21 cellular contexts compared by ENCODE assay signal in genomic region chr9:6239694-6240093, GRCh38. TPM values are rescaled to one million over a fixed set of nuclear protein-coding genes. Genes with fewer than 3 reads are reported as not detected.
DNase-seq lines count a peak whose midpoint lies in the region; ATAC-seq, FAIRE-seq and TF ChIP-seq lines count a peak whose summit lies in the region.
"Had no signal": no experiment of that assay in that cellular context is flagged by ENCODE, and none has a peak within 500 bp of the region (broad histone marks: within the 10 kb centered on the region; RNA-seq: fewer than 3 reads in every experiment).

No MANE protein-coding gene starts in this region.

- TF ChIP-seq RAD21 in SK-N-SH (IDR thresholded peaks at IDR 0.05; ENCODE audit: low read length) = no peak

- CTCF ChIA-PET in SK-N-SH (lab: Yijun Ruan, JAX) (no interaction called here), endothelial cell of umbilical vein (lab: Charles Lee) (interaction anchor here (0.9 to 1.4 kb wide), 3 partner anchors 9 to 67 kb away, joined by 3 to 7 read pairs (median 5); no protein-coding TSS in a partner anchor)

- dilution Hi-C loops in endothelial cell of umbilical vein (cut with MboI; ENCODE audit: extremely low pct_ligation_motif_present, low sequenced_read_pairs) = no loop called here

- H3K4me2 ChIP-seq in SK-N-SH = no peak overlapping the region
- no peak overlapping the region for H3K4me2 ChIP-seq in endothelial cell of umbilical vein (ENCODE audit: insufficient read depth, low read length)
- H3K4me2 ChIP-seq in mesenchymal stem cell (ENCODE audit: low read length, poor library complexity, severe bottlenecking) = no peak overlapping the region
- H3K4me2 ChIP-seq: KMS-11 had no signal

- H3K79me1 ChIP-seq in mesenchymal stem cell (replicated peaks; ENCODE audit: low read length, poor library complexity, severe bottlenecking) = no peaks in the 10 kb centered on the region

- no TSS peak for BruUV-seq in endothelial cell of umbilical vein (replicated peaks; lab: Mats Ljungman, UMichigan)

- H3K4me1 ChIP-seq in SK-N-SH (ENCODE audit: control insufficient read depth in 1 of 2, insufficient read depth in 2 of 2, low read depth in 1 of 2, low read length in 1 of 2) (no peaks in the 10 kb centered on the region), endothelial cell of umbilical vein (ENCODE audit: control insufficient read depth, extremely low read depth, insufficient read depth, low read length) (no peaks in the 10 kb centered on the region), mesenchymal stem cell (ENCODE audit: control insufficient read depth, insufficient read depth, low read depth, low read length) (no peaks in the 10 kb centered on the region)

- H3K79me2 ChIP-seq in SK-N-SH (ENCODE audit: insufficient read depth) (no peaks in the 10 kb centered on the region), endothelial cell of umbilical vein (ENCODE audit: control insufficient read depth, insufficient read depth, low read length) (no peaks in the 10 kb centered on the region)

- H4K8ac ChIP-seq in mesenchymal stem cell (ENCODE audit: low read length) = no peak overlapping the region

- no peaks in the 10 kb centered on the region for H3K27me3 ChIP-seq in SK-N-SH (ENCODE audit: insufficient read depth)
- H3K27me3 ChIP-seq in endothelial cell of umbilical vein (ENCODE audit: control insufficient read depth in 2 of 2, insufficient read depth in 2 of 2, low read length in 2 of 2) = no peaks in the 10 kb centered on the region
- no peaks in the 10 kb centered on the region for H3K27me3 ChIP-seq in mesenchymal stem cell (ENCODE audit: control insufficient read depth in 1 of 2, insufficient read depth in 1 of 2, low read length in 2 of 2)

- no peaks in the 10 kb centered on the region for H3K36me3 ChIP-seq in SK-N-SH (replicated peaks in 1 of 2; ENCODE audit: control insufficient read depth in 1 of 2, insufficient read depth in 2 of 2, low read length in 1 of 2)
- H3K36me3 ChIP-seq in SK-N-MC (ENCODE audit: insufficient read depth, low read length) = no peaks in the 10 kb centered on the region
- peaks cover 0 to 2% of the 10 kb centered on the region in 2 experiments for H3K36me3 ChIP-seq in endothelial cell of umbilical vein (ENCODE audit: control insufficient read depth in 2 of 2, extremely low read depth in 1 of 2, insufficient read depth in 2 of 2, low read length in 2 of 2)
- peaks cover 0 to 16% of the 10 kb centered on the region in 2 experiments for H3K36me3 ChIP-seq in mesenchymal stem cell (ENCODE audit: control insufficient read depth in 1 of 2, insufficient read depth in 2 of 2, low read depth in 1 of 2, low read length in 2 of 2)

- no peak for TF ChIP-seq POLR2A in endothelial cell of umbilical vein (IDR thresholded peaks at IDR 0.05; ENCODE audit: low read depth, low read length)

- intact Hi-C loops in endothelial cell of umbilical vein (cut with micrococcal nuclease) = no loop called here

- H2AFZ ChIP-seq in SK-N-SH (ENCODE audit: low read depth) = 0 out of 2 replicates have a peak overlapping the region, but pooled peaks have one; percentile 18
- peak overlapping the region; percentile 26 for H2AFZ ChIP-seq in endothelial cell of umbilical vein (ENCODE audit: low read depth, low read length)
- no peak overlapping the region for H2AFZ ChIP-seq in mesenchymal stem cell (ENCODE audit: low read depth, low read length)

- H3K9ac ChIP-seq in SK-N-SH (no peak overlapping the region), SK-N-MC (ENCODE audit: insufficient read length) (peak overlapping the region; percentile 80), endothelial cell of umbilical vein (replicated peaks; ENCODE audit: extremely low read depth, insufficient read depth, low read length) (no peak overlapping the region), mesenchymal stem cell (ENCODE audit: low read length) (no peak overlapping the region)
- H3K9ac ChIP-seq: KMS-11 had no signal

- TF ChIP-seq EP300 in SK-N-SH (IDR thresholded peaks at IDR 0.05; ENCODE audit: borderline replicate concordance in 1 of 2, low read depth in 1 of 2, low read length in 1 of 2) = no peak

- H2BK12ac ChIP-seq in mesenchymal stem cell (ENCODE audit: low read length in 2 of 2) = no peak overlapping the region

- FAIRE-seq in endothelial cell of umbilical vein (lab: Jason Lieb, UNC) = no peak
- FAIRE-seq: D721Med, GM12878 had no signal

- no peaks in the 10 kb centered on the region for H3F3A ChIP-seq in SK-N-SH (replicated peaks; ENCODE audit: insufficient read depth)

- H3K27ac ChIP-seq in SK-N-SH (ENCODE audit: low read depth in 2 of 2, low read length in 1 of 2) (no peak overlapping the region), SK-N-MC (peak overlapping the region; percentile 99), endothelial cell of umbilical vein (ENCODE audit: insufficient read depth, low read depth, low read length) (no peak overlapping the region), mesenchymal stem cell (ENCODE audit: low read length, poor library complexity, severe bottlenecking) (no peak overlapping the region)
- H3K27ac ChIP-seq: 22Rv1, KMS-11 had no signal

- H3K4ac ChIP-seq in mesenchymal stem cell (ENCODE audit: low read depth in 1 of 2, low read length in 2 of 2) = no peak overlapping the region

- 46% methylated on average over 2 of the region's 2 CpGs for WGBS in SK-N-SH (ENCODE audit: low lambda C conversion rate)
- 87% methylated on average over 2 of the region's 2 CpGs for WGBS in mesenchymal stem cell

- H4K20me1 ChIP-seq in SK-N-SH (ENCODE audit: insufficient read depth) (no peaks in the 10 kb centered on the region), endothelial cell of umbilical vein (replicated peaks; ENCODE audit: control insufficient read depth, extremely low read depth, insufficient read depth, low read length) (no peaks in the 10 kb centered on the region)

- DNase-seq in SK-N-SH (no peak), SK-N-MC (ENCODE audit: low read depth, low spot score) (no peak), endothelial cell of umbilical vein (ENCODE audit: low read depth, low spot score) (no peak), mesenchymal stem cell (no peak), T-helper 2 cell (no peak), cerebellum (ENCODE audit: low spot score) (no peak), NOMO-1 (lab: John Stamatoyannopoulos, UW; ENCODE audit: unreplicated experiment in 2 of 2) (no peak)
- DNase-seq: CD4-positive, alpha-beta memory T cell; DMS79; GOT3; MM.1S; NCI-H1092 treated with DMSO at 0.1 percent for 48 hours; NCI-H510A treated with DMSO at 0.1 percent for 48 hours; NCI-H82 had no signal

- no peak overlapping the region for H3K4me3 ChIP-seq in SK-N-SH (ENCODE audit: low read depth in 2 of 2, low read length in 1 of 2)
- no peak overlapping the region for H3K4me3 ChIP-seq in SK-N-MC
- H3K4me3 ChIP-seq in endothelial cell of umbilical vein (replicated peaks in 1 of 3; ENCODE audit: insufficient read depth in 1 of 3, low read depth in 1 of 3, low read length in 3 of 3) = no peak overlapping the region
- no peak overlapping the region for H3K4me3 ChIP-seq in mesenchymal stem cell (ENCODE audit: insufficient read depth in 1 of 2, low read depth in 1 of 2, low read length in 2 of 2)
- H3K4me3 ChIP-seq: GM12878 had no signal

- ATAC-seq in SK-N-SH treated with all-trans-retinoic acid at 6 μM for 48 hours = no peak
- ATAC-seq: GM12878 had no signal

- no peak for TF ChIP-seq CTCF in SK-N-SH (IDR thresholded peaks at IDR 0.05)
- TF ChIP-seq CTCF in endothelial cell of umbilical vein (IDR thresholded peaks at IDR 0.05; ENCODE audit: extremely low read depth in 1 of 2, insufficient read depth in 1 of 2, low read depth in 1 of 2, low read length in 2 of 2) = no peak

- H3K9me3 ChIP-seq in SK-N-SH (no peaks in the 10 kb centered on the region), SK-N-MC (ENCODE audit: low read depth, low read length) (no peaks in the 10 kb centered on the region; the same call in 1 of the 2 replicates), endothelial cell of umbilical vein (replicated peaks; ENCODE audit: control insufficient read depth, insufficient read depth, low read length) (no peaks in the 10 kb centered on the region), mesenchymal stem cell (ENCODE audit: control insufficient read depth, low read length) (no peaks in the 10 kb centered on the region)

- no peak overlapping the region for H4K91ac ChIP-seq in mesenchymal stem cell (ENCODE audit: low read length)

- H3K9me2 ChIP-seq in SK-N-SH = no peaks in the 10 kb centered on the region

- H2BK5ac ChIP-seq in mesenchymal stem cell (ENCODE audit: low read depth, low read length, poor library complexity, severe bottlenecking) = no peak overlapping the region

- no peak overlapping the region for H2BK15ac ChIP-seq in mesenchymal stem cell (ENCODE audit: low read depth, poor library complexity, severe bottlenecking)

- no peak overlapping the region for H3K23ac ChIP-seq in mesenchymal stem cell (ENCODE audit: low read length in 2 of 2)

- POLR2A ChIA-PET in SK-N-SH (lab: Yijun Ruan, JAX) = no interaction called here
- POLR2A ChIA-PET in endothelial cell of umbilical vein (lab: Charles Lee) = no interaction called here

- H3K9me1 ChIP-seq in endothelial cell of umbilical vein (replicated peaks; ENCODE audit: control insufficient read depth, extremely low read depth, insufficient read depth, low read length) = no peaks in the 10 kb centered on the region

- H3K18ac ChIP-seq in mesenchymal stem cell (ENCODE audit: low read depth in 1 of 2, low read length in 2 of 2) = no peak overlapping the region

- peak overlapping the region; percentile 31 for H2AK5ac ChIP-seq in mesenchymal stem cell (ENCODE audit: low read length, severe bottlenecking)

- H2BK120ac ChIP-seq in mesenchymal stem cell (ENCODE audit: low read depth, low read length) = no peak overlapping the region

- no peak overlapping the region for H3K14ac ChIP-seq in mesenchymal stem cell (ENCODE audit: low read length in 2 of 2)

TF ChIP-seq in SK-N-SH treated with all-trans-retinoic acid at 6 μM for 48 hours, 23 proteins besides CTCF, POLR2A, EP300 and RAD21 (continues in another document):
- no peak for TF ChIP-seq ZNF8 (CRISPR knock-in tag; IDR thresholded peaks at IDR 0.05)
- no peak for TF ChIP-seq BACH2 (CRISPR knock-in tag; IDR thresholded peaks at IDR 0.05; ENCODE audit: borderline replicate concordance)

RNA-seq across cellular contexts. Expression of gene IL33, which starts 24.1 kb away (rescaled TPM):
- polyA plus RNA-seq in SK-N-SH (2012; rRNA removed) (not detected in 2 replicates), endothelial cell of umbilical vein (6.0 and 8.7 TPM in 2 replicates)
- polyA plus RNA-seq in SK-N-SH (2012; cell fraction: cytosol; rRNA removed) = 0.01 and 0.03 TPM in 2 replicates
- polyA plus RNA-seq in SK-N-SH (2012; cell fraction: nucleus; rRNA removed) = not detected in 2 replicates
- total RNA-seq in endothelial cell of umbilical vein (8.5 and 13.8 TPM in 2 replicates), cerebellum (10.3 TPM)
- 4.5 and 5.9 TPM in 2 replicates for polyA plus RNA-seq in endothelial cell of umbilical vein (2011; cell fraction: cytosol; rRNA removed)
- polyA plus RNA-seq in endothelial cell of umbilical vein (2011; cell fraction: nucleus; rRNA removed) = 6.8 and 7.6 TPM in 2 replicates
- 2.5 and 3.1 TPM in 2 replicates for polyA plus RNA-seq in endothelial cell of umbilical vein (2012)
- 2.8 and 6.6 TPM in 2 replicates for polyA minus RNA-seq in endothelial cell of umbilical vein
- not detected for polyA minus RNA-seq in endothelial cell of umbilical vein (2011; cell fraction: cytosol; rRNA and poly(A)+ RNA removed)
- polyA minus RNA-seq in endothelial cell of umbilical vein (2011; cell fraction: nucleus; rRNA and poly(A)+ RNA removed) = 5.2 and 6.1 TPM in 2 replicates
- polyA plus RNA-seq in mesenchymal stem cell (2013, experiment 1 of 2) = 0.14 TPM
- polyA plus RNA-seq in mesenchymal stem cell (2013, experiment 2 of 2) = 0.12 TPM
- total RNA-seq: CD4-positive, alpha-beta memory T cell; G401; GM12878 had no signal
- polyA plus RNA-seq: BJ; CD4-positive, alpha-beta memory T cell; GM12878 had no signal
